In genomic region chr15:90259524-90259923, GRCh38 we compare ENCODE assay signal across 16 cellular contexts. TPM values are rescaled to one million over a fixed set of nuclear protein-coding genes. Genes with fewer than 3 reads are reported as not detected.
DNase-seq lines count a peak whose midpoint lies in the region; ATAC-seq and TF ChIP-seq lines count a peak whose summit lies in the region.
"Had no signal": no experiment of that assay in that cellular context is flagged by ENCODE, and none has a peak within 500 bp of the region (broad histone marks: within the 10 kb centered on the region; RNA-seq: fewer than 3 reads in every experiment).

No MANE protein-coding gene starts in this region.

- no peak for TF ChIP-seq CTCF in GM13976 (IDR thresholded peaks at IDR 0.05; ENCODE audit: borderline replicate concordance, control extremely low read depth, extremely low read depth, insufficient read depth, missing control alignments)
- TF ChIP-seq CTCF in tibial nerve (IDR thresholded peaks at IDR 0.05): no peak

- H3K27me3 ChIP-seq in tibial nerve (no peaks in the 10 kb centered on the region), HAP-1 (ENCODE audit: low read depth) (no peaks in the 10 kb centered on the region)
- H3K27me3 ChIP-seq: BE2C, left lung, ovary, testis had no signal

- H3K4me1 ChIP-seq in tibial nerve (peaks cover 0 to 5% (median 4%) of the 10 kb centered on the region in 4 donors), HAP-1 (peaks cover 1% of the 10 kb centered on the region)
- H3K4me1 ChIP-seq: BE2C had no signal

- TF ChIP-seq EP300 in tibial nerve (IDR thresholded peaks at IDR 0.05): no peak

- ATAC-seq in GM19395 (IDR thresholded peaks at IDR 0.05; ENCODE audit: unreplicated experiment) (peak; percentile 87), HG02938 (IDR thresholded peaks at IDR 0.05; ENCODE audit: unreplicated experiment) (peak; percentile 79), sciatic nerve (no peak), T-cell (replicated peaks in 1 of 4) (no peak)
- ATAC-seq: left lung had no signal

- H3K4me3 ChIP-seq in tibial nerve (no peak overlapping the region), HAP-1 (no peak overlapping the region)
- H3K4me3 ChIP-seq: left lung, ovary, testis had no signal

- H3K4me1 Mint-ChIP-seq in T-cell: peaks cover 2 to 6% (median 6%) of the 10 kb centered on the region in 3 donors

- intact Hi-C loops in sciatic nerve (cut with DNase I): no loop called here

- WGBS in tibial nerve, 2 donors: 75 to 80% methylated on average over 5 of the region's 5 CpGs

- in situ Hi-C loops in GM13976 (cut with MboI; ENCODE audit: low sequenced_read_pairs, unreplicated experiment) (no loop called here), HAP-1 (cut with MboI; ENCODE audit: low sequenced_read_pairs) (no loop called here)

- H3K9me3 ChIP-seq in tibial nerve: no peaks in the 10 kb centered on the region
- no peaks in the 10 kb centered on the region for H3K9me3 ChIP-seq in HAP-1
- H3K9me3 ChIP-seq: BE2C, left lung, ovary, testis had no signal

- H3K27ac Mint-ChIP-seq in T-cell: no peak overlapping the region

- H3K4me3 Mint-ChIP-seq in T-cell: no peak overlapping the region

- TF ChIP-seq POLR2A in tibial nerve (IDR thresholded peaks at IDR 0.05): no peak

- DNase-seq in GM13976 (ENCODE audit: low spot score): peak; percentile 48
- DNase-seq in LHCN-M2 (ENCODE audit: low read depth): peak; percentile 75
- DNase-seq in sciatic nerve (ENCODE audit: low spot score): no peak
- DNase-seq in T-cell: no peak
- no peak for DNase-seq in tibial nerve (ENCODE audit: low spot score in 2 of 2)
- DNase-seq in HAP-1 (ENCODE audit: low spot score in 2 of 2): no peak
- DNase-seq: BE2C; cerebellar nuclear complex; left lung; NCI-H146; stimulated activated CD4-positive, alpha-beta T cell treated with anti-CD3 and anti-CD28 coated beads, Interleukin-4, amount 100 ng/mL, for 4 hours; testis had no signal

- CTCF ChIA-PET in T-cell (lab: Charles Lee): no interaction called here

- no peaks in the 10 kb centered on the region for H3K9me3 Mint-ChIP-seq in T-cell

- H3K27me3 Mint-ChIP-seq in T-cell: peaks cover 0 to 2% of the 10 kb centered on the region in 2 donors

- no peaks in the 10 kb centered on the region for H3K36me3 Mint-ChIP-seq in T-cell

- POLR2A ChIA-PET in T-cell (lab: Charles Lee): no interaction called here

- H3K36me3 ChIP-seq in tibial nerve: no peaks in the 10 kb centered on the region
- no peaks in the 10 kb centered on the region for H3K36me3 ChIP-seq in HAP-1 (replicated peaks)
- H3K36me3 ChIP-seq: BE2C, left lung, ovary had no signal

- H3K27ac ChIP-seq in tibial nerve: no peak overlapping the region
- H3K27ac ChIP-seq: left lung, ovary, testis had no signal

RNA-seq across cellular contexts. Expression of gene NGRN, which starts 5.9 kb away (rescaled TPM):
- total RNA-seq in LHCN-M2 (2014; rRNA removed): 74.1 and 87.5 TPM in 2 replicates
- 68.6 TPM for polyA plus RNA-seq in LHCN-M2 (2012)
- 63.8 TPM for total RNA-seq in sciatic nerve
- total RNA-seq in T-cell: 10 to 100 TPM; 44.5 to 53.1 (median 46.1) TPM
- total RNA-seq in tibial nerve: 10 to 100 TPM; 70.1 to 90.0 (median 74.6) TPM

RNA-seq across cellular contexts. Expression of gene TTLL13, which starts 10.2 kb away (rescaled TPM):
- total RNA-seq in LHCN-M2 (2014; rRNA removed) (not detected in 2 replicates), sciatic nerve (0.71 TPM), T-cell (1 to 10 TPM in 2 of 5 donors, under 1 TPM in 3; 0.46 to 1.7 (median 0.70) TPM), tibial nerve (under 1 TPM in 1 of 4 donors, not detected in 3; 0.60 TPM)
- polyA plus RNA-seq in LHCN-M2 (2012): 0.05 TPM
- total RNA-seq: G401 had no signal

RNA-seq across cellular contexts. Expression of gene GDPGP1, which starts 25.5 kb away (rescaled TPM):
- 4.5 and 4.7 TPM in 2 replicates for total RNA-seq in LHCN-M2 (2014; rRNA removed)
- polyA plus RNA-seq in LHCN-M2 (2012): 2.1 TPM
- total RNA-seq in sciatic nerve: 5.4 TPM
- total RNA-seq in T-cell: 10 to 100 TPM in 3 of 5 donors, 1 to 10 TPM in 2; 7.9 to 14.5 (median 12.1) TPM
- 1 to 10 TPM; 1.4 to 6.9 (median 4.9) TPM for total RNA-seq in tibial nerve

RNA-seq across cellular contexts. Expression of gene CIB1, which starts 25.8 kb away (rescaled TPM):
- 13.7 and 25.8 TPM in 2 replicates for total RNA-seq in LHCN-M2 (2014; rRNA removed)
- 99.7 TPM for polyA plus RNA-seq in LHCN-M2 (2012)
- 43.3 TPM for total RNA-seq in sciatic nerve
- 100 to 1,000 TPM; 112 to 201 (median 139) TPM for total RNA-seq in T-cell
- 10 to 100 TPM; 27.5 to 48.1 (median 37.8) TPM for total RNA-seq in tibial nerve

RNA-seq across cellular contexts. Expression of gene SEMA4B, which starts 58.4 kb away (rescaled TPM):
- 6.3 and 7.0 TPM in 2 replicates for total RNA-seq in LHCN-M2 (2014; rRNA removed)
- 6.1 TPM for polyA plus RNA-seq in LHCN-M2 (2012)
- 55.9 TPM for total RNA-seq in sciatic nerve
- total RNA-seq in T-cell: 10 to 100 TPM; 11.7 to 34.7 (median 25.4) TPM
- 100 to 1,000 TPM in 1 of 4 donors, 10 to 100 TPM in 3; 43.1 to 104 (median 59.0) TPM for total RNA-seq in tibial nerve

Comparison
In these comparisons a context has a peak if more than half of its experiments do, and no peak if none do; other contexts are left out.
1. DNase-seq: peak in GM13976 (single experiment) and LHCN-M2 (single experiment); none in sciatic nerve (single experiment), T-cell (0 of 34), tibial nerve (0 of 2) and HAP-1 (0 of 2).
2. ATAC-seq: peak in GM19395 (single experiment) and HG02938 (single experiment); none in sciatic nerve (single experiment) and T-cell (0 of 4).